ENCODE assay signal across 2 cellular contexts in the genomic region with DNA sequence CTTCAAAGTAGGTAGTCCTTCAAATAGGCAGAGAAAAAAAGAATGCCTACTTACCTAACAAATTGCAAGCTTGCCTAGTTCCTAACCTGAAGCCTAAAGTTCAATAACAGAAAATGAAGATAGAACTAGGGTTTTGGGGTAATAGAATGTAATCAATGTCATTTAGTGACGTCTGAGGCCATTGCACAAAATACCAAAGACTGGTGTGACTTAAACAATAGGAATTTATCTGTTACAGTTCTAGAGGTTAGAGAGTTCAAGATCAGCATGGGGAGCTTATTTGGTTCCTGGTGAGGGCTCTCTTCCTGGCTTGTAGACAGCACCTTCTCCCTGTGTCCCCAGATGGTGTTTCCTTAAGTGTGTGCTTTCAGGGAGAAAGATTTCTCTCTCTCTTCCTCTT.
TF ChIP-seq lines count a peak whose summit lies in the region.

No MANE protein-coding gene starts in this region.

TF ChIP-seq in IMR-90, 13 proteins besides CTCF, POLR2A, EP300 and RAD21:
- TF ChIP-seq NFE2L2 (IDR thresholded peaks at IDR 0.05; ENCODE audit: low read depth, low read length) (no peak), MAFK (IDR thresholded peaks at IDR 0.05; ENCODE audit: low read depth, low read length) (no peak), MXI1 (IDR thresholded peaks at IDR 0.05; ENCODE audit: borderline replicate concordance, low read depth, low read length) (no peak), RFX5 (IDR thresholded peaks at IDR 0.05; ENCODE audit: low read depth, low read length) (no peak), CHD1 (IDR thresholded peaks at IDR 0.05; ENCODE audit: low read depth, low read length) (no peak), BHLHE40 (IDR thresholded peaks at IDR 0.05; ENCODE audit: low read depth, low read length) (no peak), RCOR1 (IDR thresholded peaks at IDR 0.05; ENCODE audit: insufficient replicate concordance, low read length) (no peak), SMC3 (IDR thresholded peaks at IDR 0.05; ENCODE audit: low read depth, low read length) (no peak), CEBPB (IDR thresholded peaks at IDR 0.05; ENCODE audit: low read depth, low read length) (no peak), MAZ (IDR thresholded peaks at IDR 0.05; ENCODE audit: borderline replicate concordance, low read depth, low read length) (no peak), FOS (IDR thresholded peaks at IDR 0.05; ENCODE audit: low read depth, low read length) (no peak)
- TF ChIP-seq, protein P1, sequence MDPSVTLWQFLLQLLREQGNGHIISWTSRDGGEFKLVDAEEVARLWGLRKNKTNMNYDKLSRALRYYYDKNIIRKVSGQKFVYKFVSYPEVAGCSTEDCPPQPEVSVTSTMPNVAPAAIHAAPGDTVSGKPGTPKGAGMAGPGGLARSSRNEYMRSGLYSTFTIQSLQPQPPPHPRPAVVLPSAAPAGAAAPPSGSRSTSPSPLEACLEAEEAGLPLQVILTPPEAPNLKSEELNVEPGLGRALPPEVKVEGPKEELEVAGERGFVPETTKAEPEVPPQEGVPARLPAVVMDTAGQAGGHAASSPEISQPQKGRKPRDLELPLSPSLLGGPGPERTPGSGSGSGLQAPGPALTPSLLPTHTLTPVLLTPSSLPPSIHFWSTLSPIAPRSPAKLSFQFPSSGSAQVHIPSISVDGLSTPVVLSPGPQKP (IDR thresholded peaks at IDR 0.05; ENCODE audit: borderline replicate concordance, low read depth, low read length), result no peak
- TF ChIP-seq, protein P2, sequence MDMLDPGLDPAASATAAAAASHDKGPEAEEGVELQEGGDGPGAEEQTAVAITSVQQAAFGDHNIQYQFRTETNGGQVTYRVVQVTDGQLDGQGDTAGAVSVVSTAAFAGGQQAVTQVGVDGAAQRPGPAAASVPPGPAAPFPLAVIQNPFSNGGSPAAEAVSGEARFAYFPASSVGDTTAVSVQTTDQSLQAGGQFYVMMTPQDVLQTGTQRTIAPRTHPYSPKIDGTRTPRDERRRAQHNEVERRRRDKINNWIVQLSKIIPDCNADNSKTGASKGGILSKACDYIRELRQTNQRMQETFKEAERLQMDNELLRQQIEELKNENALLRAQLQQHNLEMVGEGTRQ (IDR thresholded peaks at IDR 0.05; ENCODE audit: low read depth, low read length), result no peak

TF ChIP-seq in H1, 55 proteins besides CTCF, POLR2A, EP300 and RAD21:
- TF ChIP-seq SIN3A (conservative IDR thresholded peaks at IDR 0.05 in 1 of 2, IDR thresholded peaks at IDR 0.05 in 1 of 2; ENCODE audit: low read depth in 1 of 2, low read length in 2 of 2) (no peak), JUND (IDR thresholded peaks at IDR 0.05; ENCODE audit: low read length) (no peak)
TF ChIP-seq in H1: peak in this region for 0.
